In the genomic region with DNA sequence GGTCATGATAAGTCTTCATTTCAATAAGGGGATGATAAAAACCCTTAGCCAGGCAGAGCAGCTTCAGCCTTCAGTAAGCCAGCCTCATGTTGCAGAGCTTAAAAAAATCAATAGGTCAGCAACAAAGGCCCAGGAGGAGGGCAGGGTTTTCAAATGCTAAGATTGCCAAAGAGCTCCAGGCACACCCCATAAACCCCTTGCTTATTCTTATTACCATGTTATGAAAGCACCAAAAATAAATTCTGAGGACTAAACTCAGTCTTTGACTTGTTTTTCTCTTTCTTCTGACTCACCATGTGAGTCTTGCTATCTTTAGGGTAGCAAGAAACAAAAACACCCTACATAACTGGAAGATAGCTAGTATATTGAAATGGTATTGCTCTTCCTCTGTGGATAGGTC, we compare ENCODE assay signal across 26 cellular contexts.
DNase-seq lines count a peak whose midpoint lies in the region; ATAC-seq and TF ChIP-seq lines count a peak whose summit lies in the region.
"Had no signal": no experiment of that assay in that cellular context is flagged by ENCODE, and none has a peak within 500 bp of the region (broad histone marks: within the 10 kb centered on the region; RNA-seq: fewer than 3 reads in every experiment).

No MANE protein-coding gene starts in this region.

- H2BK120ac ChIP-seq in neuronal stem cell (ENCODE audit: low read depth, low read length): no peak overlapping the region

- H2AFZ ChIP-seq in neuronal stem cell (ENCODE audit: low read length): no peak overlapping the region

- no peak overlapping the region for H2AK5ac ChIP-seq in neuronal stem cell (ENCODE audit: low read depth, low read length)

- no peak overlapping the region for H3K18ac ChIP-seq in neuronal stem cell (ENCODE audit: low read length)

- intact Hi-C loops in CD8-positive, alpha-beta T cell (cut with DNase I, micrococcal nuclease): no loop called here
- intact Hi-C loops in prostate gland (cut with DNase I): no loop called here

- no peak overlapping the region for H3K23ac ChIP-seq in neuronal stem cell (ENCODE audit: low read depth, low read length, poor library complexity)

- H4K91ac ChIP-seq in neuronal stem cell (ENCODE audit: low read depth, low read length, poor library complexity): no peak overlapping the region

- H3K4me1 ChIP-seq in HUES48 (ENCODE audit: control insufficient read depth, insufficient read depth, low read length) (peaks cover 37% of the 10 kb centered on the region), neuronal stem cell (ENCODE audit: control insufficient read depth in 2 of 2, insufficient read depth in 1 of 2, low read depth in 1 of 2, low read length in 2 of 2) (peaks cover 0 to 4% of the 10 kb centered on the region in 2 donors), prostate gland (replicated peaks) (no peaks in the 10 kb centered on the region)
- no peaks in the 10 kb centered on the region for H3K4me1 ChIP-seq in CD8-positive, alpha-beta T cell (ENCODE audit: insufficient read depth, low read length)
- H3K4me1 ChIP-seq: colonic mucosa, gastroesophageal sphincter, upper lobe of left lung had no signal

- no peak for ATAC-seq in CD8-positive, alpha-beta T cell
- no peak for ATAC-seq in omental fat pad (ENCODE audit: low FRiP score)
- ATAC-seq: activated T-cell treated with anti-CD3 and anti-CD28 coated beads, Interleukin-2, amount 50 U/mL, for 72 hours; effector memory CD8-positive, alpha-beta T cell; esophagus mucosa; gastroesophageal sphincter had no signal

- no peak overlapping the region for H2BK5ac ChIP-seq in neuronal stem cell (ENCODE audit: low read length)

- CTCF ChIA-PET in CD8-positive, alpha-beta T cell (lab: Charles Lee): no interaction called here

- no peaks in the 10 kb centered on the region for H3K27me3 Mint-ChIP-seq in CD8-positive, alpha-beta T cell (ENCODE audit: low read depth)
- H3K27me3 Mint-ChIP-seq: activated CD4-positive, alpha-beta T cell treated with anti-CD3 and anti-CD28 coated beads, Interleukin-2, amount 10 ng/mL, durations not matched to agents 24 days and 14 days; effector memory CD8-positive, alpha-beta T cell had no signal

- no peaks in the 10 kb centered on the region for H3K4me1 Mint-ChIP-seq in CD8-positive, alpha-beta T cell (ENCODE audit: low read depth)
- H3K4me1 Mint-ChIP-seq: activated CD4-positive, alpha-beta T cell treated with anti-CD3 and anti-CD28 coated beads, Interleukin-2, amount 10 ng/mL, durations not matched to agents 24 days and 14 days had no signal

- no peak overlapping the region for H4K8ac ChIP-seq in neuronal stem cell (ENCODE audit: low read depth, low read length)

- no peaks in the 10 kb centered on the region for H3K36me3 ChIP-seq in HUES48 (ENCODE audit: control insufficient read depth, insufficient read depth, low read length)
- H3K36me3 ChIP-seq in neuronal stem cell (replicated peaks in 1 of 2; ENCODE audit: control insufficient read depth in 2 of 2, insufficient read depth in 2 of 2, low read length in 2 of 2): no peaks in the 10 kb centered on the region
- no peaks in the 10 kb centered on the region for H3K36me3 ChIP-seq in CD8-positive, alpha-beta T cell (ENCODE audit: insufficient read depth, low read length)
- no peaks in the 10 kb centered on the region for H3K36me3 ChIP-seq in prostate gland
- H3K36me3 ChIP-seq: colonic mucosa, gastroesophageal sphincter, neutrophil, upper lobe of left lung had no signal

- in situ Hi-C loops in G401 (cut with HindIII; ENCODE audit: low sequenced_read_pairs): no loop called here

- H2BK12ac ChIP-seq in neuronal stem cell (ENCODE audit: low read length): no peak overlapping the region

- H3K27me3 ChIP-seq in HUES48 (ENCODE audit: control insufficient read depth, insufficient read depth, low read length) (no peaks in the 10 kb centered on the region), neuronal stem cell (ENCODE audit: control insufficient read depth in 3 of 3, insufficient read depth in 3 of 3, low read depth in 1 of 3, low read length in 3 of 3) (no peaks in the 10 kb centered on the region), prostate gland (replicated peaks; ENCODE audit: insufficient read depth) (no peaks in the 10 kb centered on the region)
- no peaks in the 10 kb centered on the region for H3K27me3 ChIP-seq in CD8-positive, alpha-beta T cell (ENCODE audit: insufficient read depth, low read length)
- H3K27me3 ChIP-seq: colonic mucosa, neutrophil, upper lobe of left lung had no signal

- no peak overlapping the region for H3K4me2 ChIP-seq in neuronal stem cell (ENCODE audit: insufficient read depth, low read length, poor library complexity, severe bottlenecking)
- H3K4me2 ChIP-seq: SK-N-SH, smooth muscle cell had no signal

- no peak overlapping the region for H3K4ac ChIP-seq in neuronal stem cell (ENCODE audit: low read length)

- peaks cover 14% of the 10 kb centered on the region for H3K9me3 Mint-ChIP-seq in CD8-positive, alpha-beta T cell
- H3K9me3 Mint-ChIP-seq: activated CD4-positive, alpha-beta T cell treated with anti-CD3 and anti-CD28 coated beads, Interleukin-2, amount 10 ng/mL, durations not matched to agents 24 days and 14 days had no signal

- 0 out of 2 replicates have a peak overlapping the region, but pooled peaks have one; percentile 15 for H3K4me3 ChIP-seq in HUES48 (ENCODE audit: low read depth, low read length)
- H3K4me3 ChIP-seq in neuronal stem cell (ENCODE audit: low read length in 2 of 2): no peak overlapping the region
- no peak overlapping the region for H3K4me3 ChIP-seq in CD8-positive, alpha-beta T cell (ENCODE audit: low read depth, low read length)
- H3K4me3 ChIP-seq in prostate gland: no peak overlapping the region
- H3K4me3 ChIP-seq: colonic mucosa, gastroesophageal sphincter, smooth muscle cell, upper lobe of left lung had no signal

- H3K27ac ChIP-seq in HUES48 (ENCODE audit: low read depth, low read length) (peak overlapping the region; percentile 57), neuronal stem cell (replicated peaks; ENCODE audit: low read length) (peak overlapping the region; percentile 16), prostate gland (no peak overlapping the region)
- no peak overlapping the region for H3K27ac ChIP-seq in CD8-positive, alpha-beta T cell (ENCODE audit: low read depth, low read length)
- H3K27ac ChIP-seq: C4-2B, colonic mucosa, gastroesophageal sphincter, neutrophil, upper lobe of left lung had no signal

- DNase-seq in NCI-H345 (lab: John Stamatoyannopoulos, UW) (peak; percentile 63), fibroblast of peridontal ligament (ENCODE audit: extremely low read depth) (peak; percentile 33), neuronal stem cell (ENCODE audit: low spot score) (no peak), G401 (ENCODE audit: low spot score) (no peak), omental fat pad (ENCODE audit: low spot score) (no peak), prostate gland (ENCODE audit: low spot score) (no peak)
- DNase-seq in CD8-positive, alpha-beta T cell: no peak
- DNase-seq: activated CD4-positive, alpha-beta T cell treated with anti-CD3 and anti-CD28 coated beads, Interleukin-2, amount 10 ng/mL, durations not matched to agents 24 days and 14 days; activated naive CD4-positive, alpha-beta T cell treated with anti-CD3 and anti-CD28 coated beads for 36 hours; activated T-cell treated with anti-CD3 and anti-CD28 coated beads, Interleukin-2, amount 50 U/mL, for 72 hours; colonic mucosa; effector memory CD8-positive, alpha-beta T cell; EL; NCI-H187 treated with DMSO at 0.1 percent for 48 hours; NCI-H446 treated with DMSO at 0.1 percent for 48 hours; SK-N-SH; stimulated activated CD4-positive, alpha-beta T cell treated with anti-CD3 and anti-CD28 coated beads, Interleukin-2, amount 100 ng/mL, for 24 hours; substantia nigra; T-helper 2 cell; upper lobe of left lung had no signal

- H3K9ac ChIP-seq in HUES48 (ENCODE audit: low read depth, low read length) (no peak overlapping the region), neuronal stem cell (ENCODE audit: low read depth, low read length, poor library complexity) (no peak overlapping the region)
- H3K9ac ChIP-seq: SK-N-SH had no signal

- H3K14ac ChIP-seq in neuronal stem cell (ENCODE audit: low read length): no peak overlapping the region

- H3K79me1 ChIP-seq in neuronal stem cell (ENCODE audit: low read depth, low read length): no peaks in the 10 kb centered on the region

- POLR2A ChIA-PET in CD8-positive, alpha-beta T cell (lab: Charles Lee): no interaction called here

- no peak for TF ChIP-seq POLR2A in prostate gland (IDR thresholded peaks at IDR 0.05)

- no peak overlapping the region for H3K27ac Mint-ChIP-seq in CD8-positive, alpha-beta T cell
- H3K27ac Mint-ChIP-seq: activated CD4-positive, alpha-beta T cell treated with anti-CD3 and anti-CD28 coated beads, Interleukin-2, amount 10 ng/mL, durations not matched to agents 24 days and 14 days; activated naive CD4-positive, alpha-beta T cell treated with anti-CD3 and anti-CD28 coated beads for 36 hours; activated T-cell treated with anti-CD3 and anti-CD28 coated beads, Interleukin-2, amount 50 U/mL, for 72 hours; effector memory CD8-positive, alpha-beta T cell had no signal

- H3K36me3 Mint-ChIP-seq in CD8-positive, alpha-beta T cell: no peaks in the 10 kb centered on the region

- H3K9me3 ChIP-seq in HUES48 (ENCODE audit: control insufficient read depth, insufficient read depth, low read length): no peaks in the 10 kb centered on the region
- peaks cover 0 to 5% of the 10 kb centered on the region in 2 donors for H3K9me3 ChIP-seq in neuronal stem cell (replicated peaks in 1 of 2; ENCODE audit: control insufficient read depth in 2 of 2, insufficient read depth in 1 of 2, low read depth in 1 of 2, low read length in 2 of 2)
- no peaks in the 10 kb centered on the region for H3K9me3 ChIP-seq in CD8-positive, alpha-beta T cell (ENCODE audit: low read length)
- H3K9me3 ChIP-seq in prostate gland: no peaks in the 10 kb centered on the region
- H3K9me3 ChIP-seq: colonic mucosa, neutrophil, SK-N-SH, upper lobe of left lung had no signal

- H2BK15ac ChIP-seq in neuronal stem cell (ENCODE audit: low read length): no peak overlapping the region

- H3K4me3 Mint-ChIP-seq in CD8-positive, alpha-beta T cell: no peak overlapping the region
- H3K4me3 Mint-ChIP-seq: activated CD4-positive, alpha-beta T cell treated with anti-CD3 and anti-CD28 coated beads, Interleukin-2, amount 10 ng/mL, durations not matched to agents 24 days and 14 days; activated naive CD4-positive, alpha-beta T cell treated with anti-CD3 and anti-CD28 coated beads for 36 hours; activated T-cell treated with anti-CD3 and anti-CD28 coated beads, Interleukin-2, amount 50 U/mL, for 72 hours; effector memory CD8-positive, alpha-beta T cell had no signal

- no peak for TF ChIP-seq CTCF in CD8-positive, alpha-beta T cell (IDR thresholded peaks at IDR 0.05)
- TF ChIP-seq CTCF in omental fat pad (IDR thresholded peaks at IDR 0.05): no peak
- TF ChIP-seq CTCF in prostate gland (IDR thresholded peaks at IDR 0.05): no peak

Comparison
In these comparisons a context has a peak if more than half of its experiments do, and no peak if none do; other contexts are left out.
1. H3K27ac ChIP-seq: peak in HUES48 (single experiment) and neuronal stem cell (single experiment); none in CD8-positive, alpha-beta T cell (single experiment) and prostate gland (0 of 2).
2. DNase-seq: peak in NCI-H345 (single experiment) and fibroblast of peridontal ligament (single experiment); none in neuronal stem cell (single experiment), G401 (single experiment), CD8-positive, alpha-beta T cell (0 of 7), omental fat pad (single experiment) and prostate gland (single experiment).